Comparison of ENCODE assay signal across 13 cellular contexts in the genomic region with DNA sequence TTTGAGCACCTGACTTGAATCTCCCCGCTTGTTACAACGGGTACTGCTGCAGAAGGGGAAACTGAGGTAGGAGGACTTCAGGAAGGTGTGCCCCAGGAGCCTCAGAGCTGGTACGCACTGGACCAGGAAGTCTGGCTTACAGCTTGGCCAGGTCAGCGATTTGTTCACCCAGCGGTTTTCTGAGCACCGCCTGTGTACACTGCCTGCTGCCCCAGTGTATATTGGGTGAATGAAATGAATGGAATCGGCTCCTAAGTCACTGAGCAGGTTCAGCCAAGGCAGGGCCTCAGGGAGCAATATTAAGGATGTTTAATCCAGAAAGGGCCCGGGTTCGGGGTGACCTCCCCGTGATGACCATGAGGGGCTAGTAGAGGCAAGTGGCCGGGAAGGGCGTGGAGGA.
DNase-seq lines count a peak whose midpoint lies in the region; ATAC-seq, FAIRE-seq and TF ChIP-seq lines count a peak whose summit lies in the region.
"Had no signal": no experiment of that assay in that cellular context is flagged by ENCODE, and none has a peak within 500 bp of the region (broad histone marks: within the 10 kb centered on the region; RNA-seq: fewer than 3 reads in every experiment).

No MANE protein-coding gene starts in this region.

- no peak overlapping the region for H3K4me3 Mint-ChIP-seq in neural progenitor cell
- H3K4me3 Mint-ChIP-seq in stimulated activated effector memory CD8-positive, alpha-beta T cell treated with anti-CD3 and anti-CD28 coated beads, Interleukin-12 subunit alpha, Interleukin-12 subunit beta, amount 100 ng/mL, for 72 hours, result no peak overlapping the region
- H3K4me3 Mint-ChIP-seq: CD8-positive, alpha-beta memory T cell had no signal

- 63% methylated on average over 12 of the region's 12 CpGs for WGBS in K562 (ENCODE audit: insufficient coverage, low coverage, missing lambda C conversion rate)

- no peak for TF ChIP-seq CTCF in K562 (IDR thresholded peaks at IDR 0.05 in 2 of 3, conservative IDR thresholded peaks at IDR 0.05 in 1 of 3; ENCODE audit: insufficient read depth in 2 of 3, low read depth in 1 of 3, low read length in 3 of 3)
- no peak for TF ChIP-seq CTCF in neural progenitor cell (IDR thresholded peaks at IDR 0.05)

- in situ Hi-C loops in K562 (cut with MboI), result no loop called here

- no peaks in the 10 kb centered on the region for H3F3A ChIP-seq in neural progenitor cell (ENCODE audit: low read depth)

- FAIRE-seq in K562 (lab: Jason Lieb, UNC), result peak; percentile 56
- FAIRE-seq: A549 had no signal

- H3K4me1 ChIP-seq in BLaER1, result peaks cover 89% of the 10 kb centered on the region
- H3K4me1 ChIP-seq in BLaER1 treated with 17β-estradiol and CSF1 and Interleukin-3, amounts not matched to agents 10 nM and 100 nM, result peaks cover 18 to 87% (median 78%) of the 10 kb centered on the region in 10 experiments
- H3K4me1 ChIP-seq in K562 (replicated peaks in 1 of 2; ENCODE audit: control insufficient read depth in 2 of 2, insufficient read depth in 2 of 2, low read length in 2 of 2), result peaks cover 10 to 46% of the 10 kb centered on the region in 2 experiments
- peaks cover 33% of the 10 kb centered on the region for H3K4me1 ChIP-seq in neural progenitor cell
- H3K4me1 ChIP-seq: A549, Caco-2 had no signal

- H3K4me2 ChIP-seq in BLaER1 (peak overlapping the region; percentile 95), K562 (ENCODE audit: insufficient read depth, low read length) (no peak overlapping the region), neural progenitor cell (peak overlapping the region; percentile 32)
- H3K4me2 ChIP-seq in BLaER1 treated with 17β-estradiol and CSF1 and Interleukin-3, amounts not matched to agents 10 nM and 100 nM, result peak overlapping the region in 8 of 11 experiments; percentile 67 to 91 (median 80); a peak in 14 of 22 replicates
- H3K4me2 ChIP-seq: A549 had no signal

- peaks cover 19% of the 10 kb centered on the region for H3K27me3 Mint-ChIP-seq in neural progenitor cell (ENCODE audit: insufficient read depth, low read depth)

- H3K27ac Mint-ChIP-seq in neural progenitor cell, result no peak overlapping the region
- H3K27ac Mint-ChIP-seq in stimulated activated effector memory CD8-positive, alpha-beta T cell treated with anti-CD3 and anti-CD28 coated beads, Interleukin-12 subunit alpha, Interleukin-12 subunit beta, amount 100 ng/mL, for 72 hours, result no peak overlapping the region
- H3K27ac Mint-ChIP-seq: CD8-positive, alpha-beta memory T cell had no signal

- H3K27me3 ChIP-seq in BLaER1 (peaks cover 20% of the 10 kb centered on the region), K562 (ENCODE audit: control insufficient read depth in 2 of 2, insufficient read depth in 2 of 2, low read length in 2 of 2) (no peaks in the 10 kb centered on the region), neural progenitor cell (no peaks in the 10 kb centered on the region)
- H3K27me3 ChIP-seq in BLaER1 treated with 17β-estradiol and CSF1 and Interleukin-3, amounts not matched to agents 10 nM and 100 nM, result peaks cover 14 to 31% (median 21%) of the 10 kb centered on the region in 11 experiments; a peak in 21 of 22 replicates
- H3K27me3 ChIP-seq: BE2C had no signal

- no peaks in the 10 kb centered on the region for H3K9me3 ChIP-seq in BLaER1
- H3K9me3 ChIP-seq in BLaER1 treated with 17β-estradiol and CSF1 and Interleukin-3, amounts not matched to agents 10 nM and 100 nM (replicated peaks in 1 of 11), result no peaks in the 10 kb centered on the region
- no peaks in the 10 kb centered on the region for H3K9me3 ChIP-seq in K562 (replicated peaks; ENCODE audit: control insufficient read depth, insufficient read depth, low read depth, low read length)
- no peaks in the 10 kb centered on the region for H3K9me3 ChIP-seq in neural progenitor cell (ENCODE audit: low read depth)
- H3K9me3 ChIP-seq: A549, BE2C, Caco-2 had no signal

- DNase-seq in K562 (ENCODE audit: extremely low read depth in 1 of 4, low spot score in 3 of 4) (no peak), neural progenitor cell (ENCODE audit: low spot score) (no peak), NCI-H1694 (lab: John Stamatoyannopoulos, UW) (no peak)
- DNase-seq in stimulated activated effector memory CD8-positive, alpha-beta T cell treated with anti-CD3 and anti-CD28 coated beads, Interleukin-12 subunit alpha, Interleukin-12 subunit beta, amount 100 ng/mL, for 72 hours (ENCODE audit: low spot score in 2 of 2), result no peak

- CTCF ChIA-PET in K562 (lab: Yijun Ruan, JAX; ENCODE audit: low intra/inter-chr PET ratio), result interaction anchor here (0.6 to 1.7 kb wide), 6 partner anchors 47 to 442 kb away, joined by 3 to 7 read pairs (median 4); no protein-coding TSS in a partner anchor

- no peaks in the 10 kb centered on the region for H4K20me1 ChIP-seq in BLaER1
- peaks cover 0 to 20% (median 0%) of the 10 kb centered on the region in 11 experiments; a peak in 5 of 22 replicates for H4K20me1 ChIP-seq in BLaER1 treated with 17β-estradiol and CSF1 and Interleukin-3, amounts not matched to agents 10 nM and 100 nM
- H4K20me1 ChIP-seq in K562 (replicated peaks; ENCODE audit: control insufficient read depth, insufficient read depth, low read length), result peaks cover 37% of the 10 kb centered on the region
- no peaks in the 10 kb centered on the region for H4K20me1 ChIP-seq in neural progenitor cell (ENCODE audit: low read depth)

- H3K36me3 ChIP-seq in BLaER1, result no peaks in the 10 kb centered on the region
- no peaks in the 10 kb centered on the region for H3K36me3 ChIP-seq in BLaER1 treated with 17β-estradiol and CSF1 and Interleukin-3, amounts not matched to agents 10 nM and 100 nM
- no peaks in the 10 kb centered on the region for H3K36me3 ChIP-seq in K562 (ENCODE audit: control insufficient read depth, insufficient read depth, low read length)
- no peaks in the 10 kb centered on the region for H3K36me3 ChIP-seq in neural progenitor cell
- H3K36me3 ChIP-seq: BE2C had no signal

- ATAC-seq in K562 (no peak), GM21447 (IDR thresholded peaks at IDR 0.05; ENCODE audit: unreplicated experiment) (no peak)
- ATAC-seq in stimulated activated effector memory CD8-positive, alpha-beta T cell treated with anti-CD3 and anti-CD28 coated beads, Interleukin-12 subunit alpha, Interleukin-12 subunit beta, amount 100 ng/mL, for 72 hours, result no peak

- H3K9ac ChIP-seq in BLaER1 (no peak overlapping the region), K562 (ENCODE audit: insufficient read depth in 1 of 2, low read depth in 2 of 2, low read length in 2 of 2) (peak overlapping the region in 1 of 2 experiments; percentile 10; a peak in 1 of 4 replicates), neural progenitor cell (no peak overlapping the region)
- H3K9ac ChIP-seq in BLaER1 treated with 17β-estradiol and CSF1 and Interleukin-3, amounts not matched to agents 10 nM and 100 nM, result peak overlapping the region in 3 of 11 experiments; percentile 19 to 73 (median 52); a peak in 1 of 22 replicates
- H3K9ac ChIP-seq: GM23248 had no signal

- H3K36me3 Mint-ChIP-seq in neural progenitor cell, result no peaks in the 10 kb centered on the region
- H3K36me3 Mint-ChIP-seq in stimulated activated effector memory CD8-positive, alpha-beta T cell treated with anti-CD3 and anti-CD28 coated beads, Interleukin-12 subunit alpha, Interleukin-12 subunit beta, amount 100 ng/mL, for 72 hours, result no peaks in the 10 kb centered on the region
- H3K36me3 Mint-ChIP-seq: CD8-positive, alpha-beta memory T cell had no signal

- H2AFZ ChIP-seq in K562 (ENCODE audit: low read depth, low read length), result no peak overlapping the region
- no peak overlapping the region for H2AFZ ChIP-seq in neural progenitor cell (replicated peaks)
- H2AFZ ChIP-seq: GM23248 had no signal

- intact Hi-C loops in K562 (cut with micrococcal nuclease), result no loop called here

- H3K4me1 Mint-ChIP-seq in neural progenitor cell, result peaks cover 46% of the 10 kb centered on the region
- no peaks in the 10 kb centered on the region for H3K4me1 Mint-ChIP-seq in stimulated activated effector memory CD8-positive, alpha-beta T cell treated with anti-CD3 and anti-CD28 coated beads, Interleukin-12 subunit alpha, Interleukin-12 subunit beta, amount 100 ng/mL, for 72 hours
- H3K4me1 Mint-ChIP-seq: CD8-positive, alpha-beta memory T cell had no signal

- no peak for TF ChIP-seq POLR2A in K562 (conservative IDR thresholded peaks at IDR 0.05)

- BruUV-seq in K562 (replicated peaks; lab: Mats Ljungman, UMichigan), result no TSS peak

- H3K79me2 ChIP-seq in K562 (ENCODE audit: control insufficient read depth, insufficient read depth, low read length), result peaks cover 5% of the 10 kb centered on the region; the same call in 1 of the 3 replicates
- H3K79me2 ChIP-seq in neural progenitor cell (ENCODE audit: low read depth), result no peaks in the 10 kb centered on the region

- H3K9me1 ChIP-seq in K562 (ENCODE audit: control insufficient read depth, insufficient read depth, low read length), result no peaks in the 10 kb centered on the region

- H3K4me3 ChIP-seq in BLaER1, result no peak overlapping the region
- H3K4me3 ChIP-seq in BLaER1 treated with 17β-estradiol and CSF1 and Interleukin-3, amounts not matched to agents 10 nM and 100 nM, result no peak overlapping the region
- H3K4me3 ChIP-seq in K562, result no peak overlapping the region
- no peak overlapping the region for H3K4me3 ChIP-seq in neural progenitor cell
- H3K4me3 ChIP-seq: A549, GM12878, GM23248 had no signal

- no peaks in the 10 kb centered on the region for H3K9me3 Mint-ChIP-seq in neural progenitor cell
- no peaks in the 10 kb centered on the region for H3K9me3 Mint-ChIP-seq in stimulated activated effector memory CD8-positive, alpha-beta T cell treated with anti-CD3 and anti-CD28 coated beads, Interleukin-12 subunit alpha, Interleukin-12 subunit beta, amount 100 ng/mL, for 72 hours
- H3K9me3 Mint-ChIP-seq: CD8-positive, alpha-beta memory T cell had no signal

- POLR2A ChIA-PET in K562 (lab: Yijun Ruan, JAX), result interaction anchor here (0.6 kb wide), 1 partner anchor 104 kb away, joined by 3 read pairs; no protein-coding TSS in a partner anchor

- H3K27ac ChIP-seq in BLaER1, result peak overlapping the region; percentile 81
- H3K27ac ChIP-seq in BLaER1 treated with 17β-estradiol and CSF1 and Interleukin-3, amounts not matched to agents 10 nM and 100 nM, result peak overlapping the region in 2 of 11 experiments; percentile 26 to 67; a peak in 1 of 22 replicates
- no peak overlapping the region for H3K27ac ChIP-seq in K562 (ENCODE audit: extremely low read depth, low read depth, low read length)
- H3K27ac ChIP-seq in neural progenitor cell, result no peak overlapping the region
- H3K27ac ChIP-seq: A549, GM23248 had no signal

- TF ChIP-seq EP300 in K562 (IDR thresholded peaks at IDR 0.05; ENCODE audit: low read length), result no peak

- no peak for TF ChIP-seq RAD21 in K562 (CRISPR knock-in tag; conservative IDR thresholded peaks at IDR 0.05 in 1 of 2, IDR thresholded peaks at IDR 0.05 in 1 of 2)

TF ChIP-seq in K562, 482 proteins besides CTCF, POLR2A, EP300 and RAD21 (continues in another document):
- TF ChIP-seq MAFF (IDR thresholded peaks at IDR 0.05; ENCODE audit: low read length), result no peak
